Comparison of ENCODE assay signal across 28 cellular contexts in genomic region chr19:34387446-34387810, GRCh38.
"Had no signal": no experiment of that assay in that cellular context is flagged by ENCODE, and none has a peak within 500 bp of the region (broad histone marks: within the 10 kb centered on the region; RNA-seq: fewer than 3 reads in every experiment).

No MANE protein-coding gene starts in this region.

- H3K4me3 Mint-ChIP-seq: immature natural killer cell; mesothelial cell of epicardium; naive B cell; natural killer cell; nephron progenitor cell; neural progenitor cell; stimulated activated naive CD8-positive, alpha-beta T cell treated with anti-CD3 and anti-CD28 coated beads, Interleukin-15, Interleukin-2, amounts not matched to agents 100 ng/mL and 50 ng/mL, for 24 hours had no signal

- H3K9me3 ChIP-seq: left lung, lower lobe of right lung, neutrophil, right atrium auricular region, spleen, tibial nerve, upper lobe of left lung, vagina had no signal

- H3K4me3 ChIP-seq: left lung, lower lobe of right lung, neural progenitor cell, right atrium auricular region, skin epidermis, spleen, tibial nerve, upper lobe of left lung, vagina had no signal

- H3K4me2 ChIP-seq: neural progenitor cell had no signal

- H3K27me3 ChIP-seq: left lung, neural progenitor cell, neutrophil, right atrium auricular region, spleen, tibial nerve, upper lobe of left lung, vagina had no signal

- H3K9ac ChIP-seq: neural progenitor cell, parathyroid adenoma had no signal

- H3K27ac Mint-ChIP-seq: mesothelial cell of epicardium, naive B cell, natural killer cell, nephron progenitor cell, neural progenitor cell had no signal

- H3K36me3 ChIP-seq: neural progenitor cell had no signal

- H3K27ac ChIP-seq: left lung, lower lobe of right lung, neural progenitor cell, neutrophil, parathyroid adenoma, right atrium auricular region, skin epidermis, spleen, tibial nerve, upper lobe of left lung, vagina had no signal

- H3K4me1 ChIP-seq: left lung, lower lobe of right lung, neural progenitor cell, parathyroid adenoma, right atrium auricular region, spleen, tibial nerve, upper lobe of left lung, vagina had no signal

- H3K4me1 Mint-ChIP-seq: immature natural killer cell, mesothelial cell of epicardium, nephron progenitor cell, neural progenitor cell had no signal

- DNase-seq: hypothalamus; immature natural killer cell; kidney; left colon; left lung; lower lobe of right lung; mammary epithelial cell; mesenchymal stem cell; naive B cell; natural killer cell; nephron progenitor cell; occipital lobe; spleen; stimulated activated CD4-positive, alpha-beta T cell treated with anti-CD3 and anti-CD28 coated beads, Interleukin-2, amount 100 ng/mL, for 48 hours; stimulated activated CD4-positive, alpha-beta T cell treated with anti-CD3 and anti-CD28 coated beads, Interleukin-4, amount 100 ng/mL, for 4 hours; stimulated activated CD8-positive, alpha-beta memory T cell treated with anti-CD3 and anti-CD28 coated beads, Interleukin-4, amount 100 ng/mL, for 48 hours; stimulated activated naive CD4-positive, alpha-beta T cell; upper lobe of left lung had no signal

- H3K36me3 Mint-ChIP-seq: natural killer cell had no signal

- ATAC-seq: left colon, left lung, lower lobe of right lung, natural killer cell, sciatic nerve had no signal

- H3K9me3 Mint-ChIP-seq: immature natural killer cell; mesothelial cell of epicardium; naive B cell; natural killer cell; nephron progenitor cell; neural progenitor cell; stimulated activated naive CD8-positive, alpha-beta T cell treated with anti-CD3 and anti-CD28 coated beads, Interleukin-15, Interleukin-2, amounts not matched to agents 100 ng/mL and 50 ng/mL, for 24 hours had no signal

- H2AFZ ChIP-seq: neural progenitor cell, parathyroid adenoma had no signal

- H3K27me3 Mint-ChIP-seq: naive B cell; stimulated activated naive CD8-positive, alpha-beta T cell treated with anti-CD3 and anti-CD28 coated beads, Interleukin-15, Interleukin-2, amounts not matched to agents 100 ng/mL and 50 ng/mL, for 24 hours had no signal
